15 cellular contexts compared by ENCODE assay signal in the genomic region with DNA sequence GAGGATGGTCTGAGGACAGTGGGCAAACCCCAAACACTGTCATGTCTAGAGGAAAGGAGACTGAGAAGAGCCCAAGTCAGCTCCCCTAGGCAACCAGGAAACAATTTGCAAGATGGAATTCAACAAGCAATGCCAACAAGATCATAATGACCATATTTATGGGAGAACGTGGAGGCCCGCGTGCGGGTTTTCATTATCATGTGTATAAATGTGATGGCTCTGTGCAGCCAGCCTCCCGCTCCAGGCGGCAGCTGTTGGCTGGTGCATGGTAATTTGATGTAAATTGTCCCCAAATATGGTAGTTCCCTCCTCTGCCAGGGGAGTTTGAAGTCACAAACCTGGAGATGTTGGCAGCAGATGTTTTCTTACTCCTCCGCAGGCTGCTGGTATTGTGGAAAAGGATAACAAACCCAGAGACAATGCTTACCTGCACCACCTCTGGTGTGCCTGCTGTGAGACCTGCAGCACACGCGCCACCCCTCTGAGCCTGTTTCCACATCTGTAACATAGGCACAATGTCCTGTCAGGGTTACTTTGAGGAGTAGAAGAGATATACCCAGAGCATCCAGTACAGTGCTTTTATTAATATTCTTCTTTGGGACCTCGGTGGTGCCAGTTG.
"Had no signal": no experiment of that assay in that cellular context is flagged by ENCODE, and none has a peak within 500 bp of the region (broad histone marks: within the 10 kb centered on the region; RNA-seq: fewer than 3 reads in every experiment).

No MANE protein-coding gene starts in this region.

- H3K4me3 ChIP-seq: ascending aorta, esophagus muscularis mucosa, psoas muscle, right lobe of liver, upper lobe of right lung had no signal

- ATAC-seq: activated CD4-positive, alpha-beta T cell treated with anti-CD3 and anti-CD28 coated beads for 36 hours; activated naive CD8-positive, alpha-beta T cell treated with anti-CD3 and anti-CD28 coated beads, Interleukin-2, amount 50 U/mL, for 24 hours; psoas muscle had no signal

- H3K27ac ChIP-seq: ascending aorta, esophagus muscularis mucosa, psoas muscle, right lobe of liver, upper lobe of right lung, VCaP had no signal

- H3K4me1 ChIP-seq: ascending aorta, psoas muscle, right lobe of liver, upper lobe of right lung had no signal

- H3K36me3 ChIP-seq: ascending aorta, esophagus muscularis mucosa, right lobe of liver, upper lobe of right lung had no signal

- DNase-seq: activated CD4-positive, alpha-beta memory T cell treated with anti-CD3 and anti-CD28 coated beads, Interleukin-2, amount 10 ng/mL, durations not matched to agents 7 days and 5 days; activated CD4-positive, alpha-beta T cell treated with anti-CD3 and anti-CD28 coated beads for 36 hours; activated CD8-positive, alpha-beta memory T cell treated with anti-CD3 and anti-CD28 coated beads, Interleukin-2, amount 50 U/mL, for 4 hours; activated naive CD4-positive, alpha-beta T cell treated with Interleukin-2 at 50 U/mL for 16 hours; activated naive CD8-positive, alpha-beta T cell treated with anti-CD3 and anti-CD28 coated beads, Interleukin-2, amount 50 U/mL, for 24 hours; foreskin fibroblast; psoas muscle; stimulated activated CD4-positive, alpha-beta T cell treated with anti-CD3 and anti-CD28 coated beads, Interleukin-12 subunit alpha, Interleukin-12 subunit beta, amount 100 ng/mL, for 4 hours; stimulated activated naive CD4-positive, alpha-beta T cell treated with Interleukin-2 at 50 U/mL for 16 hours; T1000; upper lobe of right lung had no signal

- H3K9me3 ChIP-seq: ascending aorta, esophagus muscularis mucosa, psoas muscle, right lobe of liver, upper lobe of right lung had no signal

- H3K27me3 ChIP-seq: ascending aorta, esophagus muscularis mucosa, right lobe of liver, upper lobe of right lung had no signal
